In the genomic region with DNA sequence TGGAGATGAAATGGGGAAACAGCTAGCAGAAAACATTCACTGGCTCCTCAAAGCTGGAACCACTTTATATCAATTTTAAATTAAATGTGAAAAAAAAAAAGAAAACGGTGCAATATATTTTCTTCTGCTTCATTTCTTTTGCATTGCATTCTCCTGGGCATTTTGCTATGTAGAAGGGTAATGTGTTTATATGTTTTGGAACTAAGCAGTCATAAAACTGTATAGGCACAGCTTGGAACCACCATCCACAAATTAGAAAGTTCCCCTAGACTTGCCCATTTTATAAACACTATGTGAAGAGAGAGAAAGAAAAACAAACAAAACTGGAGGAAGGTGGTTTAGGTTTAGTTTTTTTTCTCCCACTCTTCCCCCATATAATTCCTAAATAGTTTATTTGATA, we compare ENCODE assay signal across 35 cellular contexts.
"Had no signal": no experiment of that assay in that cellular context is flagged by ENCODE, and none has a peak within 500 bp of the region (broad histone marks: within the 10 kb centered on the region; RNA-seq: fewer than 3 reads in every experiment).

No MANE protein-coding gene starts in this region.

- DNase-seq: activated B cell treated with CpG ODN at 0.5 μM for 24 hours; activated CD4-positive, alpha-beta memory T cell treated with anti-CD3 and anti-CD28 coated beads for 36 hours; activated CD4-positive, alpha-beta T cell treated with anti-CD3 and anti-CD28 coated beads for 4 hours; activated CD4-positive, alpha-beta T cell treated with anti-CD3 and anti-CD28 coated beads, Interleukin-2, amount 10 ng/mL, durations not matched to agents 24 days and 14 days; activated CD4-positive, alpha-beta T cell treated with anti-CD3 and anti-CD28 coated beads, Interleukin-2, amount 50 U/mL, for 1 hour; activated CD4-positive, alpha-beta T cell treated with anti-CD3 and anti-CD28 coated beads, Interleukin-2, amount 50 U/mL, for 4 hours; activated CD4-positive, CD25-positive, alpha-beta regulatory T cell treated with anti-CD3 and anti-CD28 coated beads, Interleukin-2, amount 50 U/mL, for 72 hours; activated CD8-positive, alpha-beta memory T cell treated with anti-CD3 and anti-CD28 coated beads, Interleukin-2, amount 50 U/mL, for 4 hours; activated CD8-positive, alpha-beta T cell treated with anti-CD3 and anti-CD28 coated beads for 36 hours; activated effector memory CD4-positive, alpha-beta T cell treated with Interleukin-2 at 50 U/mL for 16 hours; activated gamma-delta T cell; activated naive CD4-positive, alpha-beta T cell treated with anti-CD3 and anti-CD28 coated beads, Interleukin-2, amount 10 ng/mL, durations not matched to agents 7 days and 5 days; activated naive CD4-positive, alpha-beta T cell treated with Interleukin-2 at 50 U/mL for 16 hours; activated naive CD8-positive, alpha-beta T cell treated with anti-CD3 and anti-CD28 coated beads, Interleukin-2, amount 10 ng/mL, durations not matched to agents 7 days and 5 days; activated naive CD8-positive, alpha-beta T cell treated with anti-CD3 and anti-CD28 coated beads, Interleukin-2, amount 50 U/mL, for 24 hours; activated T-cell treated with anti-CD3 and anti-CD28 coated beads for 4 hours; activated T-cell treated with anti-CD3 and anti-CD28 coated beads, Interleukin-2, amount 50 U/mL, for 1 hour; activated T-cell treated with anti-CD3 and anti-CD28 coated beads, Interleukin-2, amount 50 U/mL, for 48 hours; amygdala; anterior cingulate cortex; caudate nucleus; cerebellar nuclear complex; T-helper 1 cell; T-helper 2 cell; T-helper 9 cell had no signal

- H3K27me3 Mint-ChIP-seq: activated B cell treated with CpG ODN at 0.5 μM for 24 hours; activated CD4-positive, alpha-beta memory T cell treated with anti-CD3 and anti-CD28 coated beads for 36 hours; activated CD4-positive, alpha-beta T cell treated with anti-CD3 and anti-CD28 coated beads, Interleukin-2, amount 10 ng/mL, durations not matched to agents 24 days and 14 days; activated CD8-positive, alpha-beta T cell treated with anti-CD3 and anti-CD28 coated beads for 36 hours; activated naive CD4-positive, alpha-beta T cell treated with anti-CD3 and anti-CD28 coated beads, Interleukin-2, amount 10 ng/mL, durations not matched to agents 7 days and 5 days; activated naive CD8-positive, alpha-beta T cell treated with anti-CD3 and anti-CD28 coated beads, Interleukin-2, amount 50 U/mL, for 24 hours; central memory CD8-positive, alpha-beta T cell had no signal

- H3K4me1 Mint-ChIP-seq: activated B cell treated with CpG ODN at 0.5 μM for 24 hours; activated CD4-positive, alpha-beta T cell treated with anti-CD3 and anti-CD28 coated beads, Interleukin-2, amount 10 ng/mL, durations not matched to agents 24 days and 14 days; activated naive CD4-positive, alpha-beta T cell treated with anti-CD3 and anti-CD28 coated beads, Interleukin-2, amount 10 ng/mL, durations not matched to agents 7 days and 5 days; activated naive CD4-positive, alpha-beta T cell treated with anti-CD3 and anti-CD28 coated beads, Interleukin-2, amount 50 U/mL, for 24 hours; activated naive CD8-positive, alpha-beta T cell treated with anti-CD3 and anti-CD28 coated beads, Interleukin-2, amount 10 ng/mL, durations not matched to agents 7 days and 5 days; activated naive CD8-positive, alpha-beta T cell treated with anti-CD3 and anti-CD28 coated beads, Interleukin-2, amount 50 U/mL, for 24 hours; central memory CD8-positive, alpha-beta T cell had no signal

- H3K4me3 ChIP-seq: ascending aorta, cardiac muscle cell had no signal

- H3K36me3 Mint-ChIP-seq: activated CD4-positive, alpha-beta memory T cell treated with anti-CD3 and anti-CD28 coated beads for 36 hours; activated naive CD4-positive, alpha-beta T cell treated with anti-CD3 and anti-CD28 coated beads, Interleukin-2, amount 10 ng/mL, durations not matched to agents 7 days and 5 days; activated naive CD4-positive, alpha-beta T cell treated with anti-CD3 and anti-CD28 coated beads, Interleukin-2, amount 50 U/mL, for 24 hours; activated naive CD8-positive, alpha-beta T cell; activated naive CD8-positive, alpha-beta T cell treated with anti-CD3 and anti-CD28 coated beads, Interleukin-2, amount 10 ng/mL, durations not matched to agents 7 days and 5 days; brain had no signal

- H3K9me3 Mint-ChIP-seq: activated B cell treated with CpG ODN at 0.5 μM for 24 hours; activated CD4-positive, alpha-beta memory T cell treated with anti-CD3 and anti-CD28 coated beads for 36 hours; activated CD4-positive, alpha-beta T cell treated with anti-CD3 and anti-CD28 coated beads, Interleukin-2, amount 10 ng/mL, durations not matched to agents 24 days and 14 days; activated CD8-positive, alpha-beta T cell treated with anti-CD3 and anti-CD28 coated beads for 36 hours; activated naive CD4-positive, alpha-beta T cell treated with anti-CD3 and anti-CD28 coated beads, Interleukin-2, amount 10 ng/mL, durations not matched to agents 7 days and 5 days; activated naive CD4-positive, alpha-beta T cell treated with anti-CD3 and anti-CD28 coated beads, Interleukin-2, amount 50 U/mL, for 24 hours; activated naive CD8-positive, alpha-beta T cell treated with anti-CD3 and anti-CD28 coated beads, Interleukin-2, amount 10 ng/mL, durations not matched to agents 7 days and 5 days; activated naive CD8-positive, alpha-beta T cell treated with anti-CD3 and anti-CD28 coated beads, Interleukin-2, amount 50 U/mL, for 24 hours; activated T-helper 2 cell treated with anti-CD3 and anti-CD28 coated beads, Interferon-gamma antibody, Interleukin-2, Interleukin-4, amounts not matched to agents 10 μg/mL and 5 μg/mL and 100 μg/mL, durations not matched to agents 14 hours and 24 hours and 36 hours; T-helper 1 cell treated with Interleukin-12 subunit alpha and Interleukin-12 subunit beta and Interleukin-4 antibody, amounts not matched to agents 30 μg/mL and 1 μg/mL, for 36 hours; T-helper 2 cell treated with Interferon-gamma antibody and Interleukin-4, amounts not matched to agents 5 μg/mL and 100 μg/mL, for 36 hours had no signal

- H3K9me3 ChIP-seq: ascending aorta had no signal

- H3K36me3 ChIP-seq: ascending aorta, cardiac muscle cell had no signal

- H3K4me3 Mint-ChIP-seq: activated B cell treated with CpG ODN at 0.5 μM for 24 hours; activated CD4-positive, alpha-beta memory T cell treated with anti-CD3 and anti-CD28 coated beads for 36 hours; activated CD4-positive, alpha-beta T cell treated with anti-CD3 and anti-CD28 coated beads, Interleukin-2, amount 10 ng/mL, durations not matched to agents 24 days and 14 days; activated CD8-positive, alpha-beta T cell treated with anti-CD3 and anti-CD28 coated beads for 36 hours; activated naive CD4-positive, alpha-beta T cell treated with anti-CD3 and anti-CD28 coated beads, Interleukin-2, amount 10 ng/mL, durations not matched to agents 7 days and 5 days; activated naive CD4-positive, alpha-beta T cell treated with anti-CD3 and anti-CD28 coated beads, Interleukin-2, amount 50 U/mL, for 24 hours; activated naive CD8-positive, alpha-beta T cell; activated naive CD8-positive, alpha-beta T cell treated with anti-CD3 and anti-CD28 coated beads, Interleukin-2, amount 10 ng/mL, durations not matched to agents 7 days and 5 days; activated naive CD8-positive, alpha-beta T cell treated with anti-CD3 and anti-CD28 coated beads, Interleukin-2, amount 50 U/mL, for 24 hours; brain; central memory CD8-positive, alpha-beta T cell; T-helper 1 cell treated with Interleukin-12 subunit alpha and Interleukin-12 subunit beta and Interleukin-4 antibody, amounts not matched to agents 30 μg/mL and 1 μg/mL, for 36 hours; T-helper 2 cell treated with Interferon-gamma antibody and Interleukin-4, amounts not matched to agents 5 μg/mL and 100 μg/mL, for 36 hours had no signal

- H3K27ac Mint-ChIP-seq: activated B cell treated with CpG ODN at 0.5 μM for 24 hours; activated CD4-positive, alpha-beta memory T cell treated with anti-CD3 and anti-CD28 coated beads for 36 hours; activated CD4-positive, alpha-beta T cell treated with anti-CD3 and anti-CD28 coated beads, Interleukin-2, amount 10 ng/mL, durations not matched to agents 24 days and 14 days; activated CD8-positive, alpha-beta T cell treated with anti-CD3 and anti-CD28 coated beads for 36 hours; activated naive CD4-positive, alpha-beta T cell treated with anti-CD3 and anti-CD28 coated beads, Interleukin-2, amount 10 ng/mL, durations not matched to agents 7 days and 5 days; activated naive CD4-positive, alpha-beta T cell treated with anti-CD3 and anti-CD28 coated beads, Interleukin-2, amount 50 U/mL, for 24 hours; activated naive CD8-positive, alpha-beta T cell; activated naive CD8-positive, alpha-beta T cell treated with anti-CD3 and anti-CD28 coated beads, Interleukin-2, amount 10 ng/mL, durations not matched to agents 7 days and 5 days; activated naive CD8-positive, alpha-beta T cell treated with anti-CD3 and anti-CD28 coated beads, Interleukin-2, amount 50 U/mL, for 24 hours; activated T-helper 2 cell treated with anti-CD3 and anti-CD28 coated beads, Interferon-gamma antibody, Interleukin-2, Interleukin-4, amounts not matched to agents 10 μg/mL and 5 μg/mL and 100 μg/mL, durations not matched to agents 14 hours and 24 hours and 36 hours; brain; T-helper 1 cell treated with Interleukin-12 subunit alpha and Interleukin-12 subunit beta and Interleukin-4 antibody, amounts not matched to agents 30 μg/mL and 1 μg/mL, for 36 hours; T-helper 2 cell treated with Interferon-gamma antibody and Interleukin-4, amounts not matched to agents 5 μg/mL and 100 μg/mL, for 36 hours had no signal

- H3K4me1 ChIP-seq: ascending aorta had no signal

- H3K27ac ChIP-seq: ascending aorta, cardiac muscle cell, VCaP had no signal

- ATAC-seq: activated CD8-positive, alpha-beta T cell treated with anti-CD3 and anti-CD28 coated beads for 36 hours; activated naive CD8-positive, alpha-beta T cell treated with anti-CD3 and anti-CD28 coated beads, Interleukin-2, amount 50 U/mL, for 24 hours had no signal
